In genomic region chr6:167321185-167321584, GRCh38 we compare ENCODE assay signal across 11 cellular contexts. TPM values are rescaled to one million over a fixed set of nuclear protein-coding genes. Genes with fewer than 3 reads are reported as not detected.
"Had no signal": no experiment of that assay in that cellular context is flagged by ENCODE, and none has a peak within 500 bp of the region (broad histone marks: within the 10 kb centered on the region; RNA-seq: fewer than 3 reads in every experiment).

No MANE protein-coding gene starts in this region.

RNA-seq across cellular contexts. Expression of gene TTLL2, which starts 3.7 kb away (rescaled TPM):
- total RNA-seq: activated CD4-positive, alpha-beta memory T cell treated with anti-CD3 and anti-CD28 coated beads, Interleukin-2, amount 10 ng/mL, durations not matched to agents 7 days and 5 days; activated CD4-positive, alpha-beta T cell treated with anti-CD3 and anti-CD28 coated beads for 36 hours; activated CD4-positive, alpha-beta T cell treated with anti-CD3 and anti-CD28 coated beads, Interleukin-2, amount 10 ng/mL, durations not matched to agents 7 days and 5 days; activated CD8-positive, alpha-beta memory T cell treated with anti-CD3 and anti-CD28 coated beads, Interleukin-2, amount 10 ng/mL, durations not matched to agents 7 days and 5 days; activated CD8-positive, alpha-beta T cell treated with anti-CD3 and anti-CD28 coated beads, Interleukin-2, amount 10 ng/mL, durations not matched to agents 7 days and 5 days; activated naive CD8-positive, alpha-beta T cell treated with anti-CD3 and anti-CD28 coated beads, Interleukin-2, amount 10 ng/mL, durations not matched to agents 7 days and 5 days; activated T-helper 2 cell treated with anti-CD3 and anti-CD28 coated beads, Interferon-gamma antibody, Interleukin-2, Interleukin-4, amounts not matched to agents 10 μg/mL and 5 μg/mL and 100 μg/mL, durations not matched to agents 14 hours and 24 hours and 36 hours; ascending aorta; bronchial epithelial cell; cardiac muscle cell had no signal
- polyA plus RNA-seq: adipose tissue, cardiac muscle cell had no signal

RNA-seq across cellular contexts. Expression of gene UNC93A, which starts 30.1 kb away (rescaled TPM):
- total RNA-seq: activated CD4-positive, alpha-beta memory T cell treated with anti-CD3 and anti-CD28 coated beads, Interleukin-2, amount 10 ng/mL, durations not matched to agents 7 days and 5 days; activated CD4-positive, alpha-beta T cell treated with anti-CD3 and anti-CD28 coated beads for 36 hours; activated CD4-positive, alpha-beta T cell treated with anti-CD3 and anti-CD28 coated beads, Interleukin-2, amount 10 ng/mL, durations not matched to agents 7 days and 5 days; activated CD8-positive, alpha-beta memory T cell treated with anti-CD3 and anti-CD28 coated beads, Interleukin-2, amount 10 ng/mL, durations not matched to agents 7 days and 5 days; activated CD8-positive, alpha-beta T cell treated with anti-CD3 and anti-CD28 coated beads, Interleukin-2, amount 10 ng/mL, durations not matched to agents 7 days and 5 days; activated naive CD8-positive, alpha-beta T cell treated with anti-CD3 and anti-CD28 coated beads, Interleukin-2, amount 10 ng/mL, durations not matched to agents 7 days and 5 days; activated T-helper 2 cell treated with anti-CD3 and anti-CD28 coated beads, Interferon-gamma antibody, Interleukin-2, Interleukin-4, amounts not matched to agents 10 μg/mL and 5 μg/mL and 100 μg/mL, durations not matched to agents 14 hours and 24 hours and 36 hours; ascending aorta; bronchial epithelial cell; cardiac muscle cell had no signal
- polyA plus RNA-seq: adipose tissue, cardiac muscle cell had no signal
